In genomic region chr2:169073211-169073971, GRCh38 we compare ENCODE assay signal across 19 cellular contexts. TPM values are rescaled to one million over a fixed set of nuclear protein-coding genes. Genes with fewer than 3 reads are reported as not detected.
DNase-seq lines count a peak whose midpoint lies in the region; ATAC-seq, FAIRE-seq and TF ChIP-seq lines count a peak whose summit lies in the region.
"Had no signal": no experiment of that assay in that cellular context is flagged by ENCODE, and none has a peak within 500 bp of the region (broad histone marks: within the 10 kb centered on the region; RNA-seq: fewer than 3 reads in every experiment).

No MANE protein-coding gene starts in this region.

- H3K27ac ChIP-seq in K562 (ENCODE audit: extremely low read depth, low read depth, low read length) (peak overlapping the region; percentile 62), spleen (peak overlapping the region in 6 of 8 donors; percentile 51 to 80 (median 78)), adrenal gland (no peak overlapping the region)
- H3K27ac ChIP-seq: hepatocyte had no signal

- H3K4me1 ChIP-seq in K562 (replicated peaks in 1 of 2; ENCODE audit: control insufficient read depth in 2 of 2, insufficient read depth in 2 of 2, low read length in 2 of 2) (peaks cover 7 to 54% of the 10 kb centered on the region in 2 experiments; a peak in 4 of 5 replicates), spleen (peaks cover 0 to 56% (median 3%) of the 10 kb centered on the region in 6 donors), adrenal gland (replicated peaks in 1 of 2) (peaks cover 0 to 5% of the 10 kb centered on the region in 2 donors)

- TF ChIP-seq POLR2A in K562 (conservative IDR thresholded peaks at IDR 0.05) (no peak), spleen (IDR thresholded peaks at IDR 0.05) (no peak), adrenal gland (IDR thresholded peaks at IDR 0.05) (no peak)

- H3K79me2 ChIP-seq in K562 (ENCODE audit: control insufficient read depth, insufficient read depth, low read length): no peaks in the 10 kb centered on the region
- H3K79me2 ChIP-seq: hepatocyte had no signal

- no peak for TF ChIP-seq RAD21 in K562 (CRISPR knock-in tag; conservative IDR thresholded peaks at IDR 0.05 in 1 of 2, IDR thresholded peaks at IDR 0.05 in 1 of 2)

- H3K9me3 Mint-ChIP-seq in activated T-cell treated with anti-CD3 and anti-CD28 coated beads, Interleukin-2, amount 50 U/mL, for 24 hours: peaks cover 10% of the 10 kb centered on the region
- H3K9me3 Mint-ChIP-seq: brain, IgD-negative memory B cell had no signal

- no peak for TF ChIP-seq EP300 in K562 (IDR thresholded peaks at IDR 0.05; ENCODE audit: low read length)

- peaks cover 28% of the 10 kb centered on the region for H3K36me3 Mint-ChIP-seq in activated T-cell treated with anti-CD3 and anti-CD28 coated beads, Interleukin-2, amount 50 U/mL, for 24 hours (ENCODE audit: low read depth)
- H3K36me3 Mint-ChIP-seq: brain had no signal

- H3K27me3 Mint-ChIP-seq in activated T-cell treated with anti-CD3 and anti-CD28 coated beads, Interleukin-2, amount 50 U/mL, for 24 hours: no peaks in the 10 kb centered on the region
- H3K27me3 Mint-ChIP-seq: brain had no signal

- H3K4me3 ChIP-seq in K562: no peak overlapping the region
- H3K4me3 ChIP-seq in spleen: no peak overlapping the region
- no peak overlapping the region for H3K4me3 ChIP-seq in adrenal gland
- H3K4me3 ChIP-seq: dorsolateral prefrontal cortex, hepatocyte, stomach had no signal

- peak overlapping the region in 1 of 2 experiments; percentile 46; a peak in 1 of 4 replicates for H3K9ac ChIP-seq in K562 (ENCODE audit: insufficient read depth in 1 of 2, low read depth in 2 of 2, low read length in 2 of 2)

- no peaks in the 10 kb centered on the region for H4K20me1 ChIP-seq in K562 (replicated peaks; ENCODE audit: control insufficient read depth, insufficient read depth, low read length)

- no peak for TF ChIP-seq CTCF in K562 (IDR thresholded peaks at IDR 0.05 in 2 of 3, conservative IDR thresholded peaks at IDR 0.05 in 1 of 3; ENCODE audit: insufficient read depth in 2 of 3, low read depth in 1 of 3, low read length in 3 of 3)
- TF ChIP-seq CTCF in spleen (IDR thresholded peaks at IDR 0.05 in 8 of 11, conservative IDR thresholded peaks at IDR 0.05 in 3 of 11): no peak
- TF ChIP-seq CTCF in adrenal gland (IDR thresholded peaks at IDR 0.05): no peak

- peak; percentile 58 for ATAC-seq in K562

- H3K27ac Mint-ChIP-seq in activated T-cell treated with anti-CD3 and anti-CD28 coated beads, Interleukin-2, amount 50 U/mL, for 24 hours: peak overlapping the region; percentile 95
- H3K27ac Mint-ChIP-seq: brain had no signal

- no peak for FAIRE-seq in K562 (lab: Jason Lieb, UNC)
- no peak for FAIRE-seq in HTR-8/SVneo (lab: Jason Lieb, UNC)

- intact Hi-C loops in K562 (cut with micrococcal nuclease): loop anchor here (2.0 to 5.0 kb wide), 2 partner anchors 61 to 97 kb away; no protein-coding TSS in a partner anchor
- intact Hi-C loops in spleen (cut with DNase I; ENCODE audit: low total_unique reads): no loop called here
- intact Hi-C loops in adrenal gland (cut with DNase I): no loop called here

- H3K9me1 ChIP-seq in K562 (ENCODE audit: control insufficient read depth, insufficient read depth, low read length): no peaks in the 10 kb centered on the region

- no TSS peak for BruUV-seq in K562 (replicated peaks; lab: Mats Ljungman, UMichigan)

- H3K27me3 ChIP-seq in K562 (ENCODE audit: control insufficient read depth in 2 of 2, insufficient read depth in 2 of 2, low read length in 2 of 2) (no peaks in the 10 kb centered on the region), spleen (replicated peaks in 1 of 7) (no peaks in the 10 kb centered on the region), adrenal gland (no peaks in the 10 kb centered on the region)
- H3K27me3 ChIP-seq: dorsolateral prefrontal cortex, hepatocyte, stomach had no signal

- H3K4me1 Mint-ChIP-seq in activated T-cell treated with anti-CD3 and anti-CD28 coated beads, Interleukin-2, amount 50 U/mL, for 24 hours (ENCODE audit: low read depth): peaks cover 56% of the 10 kb centered on the region
- H3K4me1 Mint-ChIP-seq: brain had no signal

- H2AFZ ChIP-seq in K562 (ENCODE audit: low read depth, low read length): peak overlapping the region; percentile 78
- H2AFZ ChIP-seq: hepatocyte had no signal

- H3K4me3 Mint-ChIP-seq in activated T-cell treated with anti-CD3 and anti-CD28 coated beads, Interleukin-2, amount 50 U/mL, for 24 hours: no peak overlapping the region
- H3K4me3 Mint-ChIP-seq: brain had no signal

- no peak for DNase-seq in activated T-cell treated with anti-CD3 and anti-CD28 coated beads, Interleukin-2, amount 50 U/mL, for 24 hours
- DNase-seq in activated T-cell treated with anti-CD3 and anti-CD28 coated beads, Interleukin-2, amount 50 U/mL, for 48 hours: no peak
- peak; percentile 38 for DNase-seq in HCEC 1CT
- no peak for DNase-seq in K562 (ENCODE audit: extremely low read depth in 1 of 4, low spot score in 3 of 4)
- no peak for DNase-seq in spleen
- no peak for DNase-seq in stimulated activated naive CD4-positive, alpha-beta T cell treated with Interleukin-2 at 50 U/mL for 16 hours (lab: John Stamatoyannopoulos, UW)
- no peak for DNase-seq in adrenal gland
- DNase-seq in HTR-8/SVneo (ENCODE audit: insufficient read length, low spot score): no peak
- DNase-seq: activated CD4-positive, alpha-beta T cell treated with anti-CD3 and anti-CD28 coated beads for 4 hours; activated effector memory CD4-positive, alpha-beta T cell treated with Interleukin-2 at 50 U/mL for 16 hours; dorsolateral prefrontal cortex; NCI-H1105; NCI-H2171 treated with DMSO at 0.1 percent for 48 hours; Right ventricle myocardium superior; stomach had no signal

- 16% methylated on average over 3 of the region's 3 CpGs for WGBS in K562 (ENCODE audit: insufficient coverage, low coverage, missing lambda C conversion rate)
- 60 to 81% (median 72%) methylated on average over 3 of the region's 3 CpGs for WGBS in spleen, 5 donors
- WGBS in adrenal gland, 4 donors: 78 to 88% (median 83%) methylated on average over 3 of the region's 3 CpGs

- H3K9me3 ChIP-seq in K562 (replicated peaks; ENCODE audit: control insufficient read depth, insufficient read depth, low read depth, low read length) (0 out of 2 replicates have a peak, but pooled peaks cover 2% of the 10 kb centered on the region), spleen (no peaks in the 10 kb centered on the region), adrenal gland (replicated peaks in 1 of 3) (no peaks in the 10 kb centered on the region)
- H3K9me3 ChIP-seq: stomach had no signal

- CTCF ChIA-PET in K562 (lab: Yijun Ruan, JAX; ENCODE audit: low intra/inter-chr PET ratio): no interaction called here

- in situ Hi-C loops in K562 (cut with MboI): no loop called here

- no peaks in the 10 kb centered on the region for H3K36me3 ChIP-seq in K562 (ENCODE audit: control insufficient read depth, insufficient read depth, low read length)
- H3K36me3 ChIP-seq in spleen: no peaks in the 10 kb centered on the region
- no peaks in the 10 kb centered on the region for H3K36me3 ChIP-seq in adrenal gland (replicated peaks in 1 of 2)
- H3K36me3 ChIP-seq: stomach had no signal

- H3K4me2 ChIP-seq in K562 (ENCODE audit: insufficient read depth, low read length): peak overlapping the region; percentile 22
- H3K4me2 ChIP-seq: hepatocyte had no signal

- POLR2A ChIA-PET in K562 (lab: Yijun Ruan, JAX): interaction anchor here (0.7 kb wide), 1 partner anchor 65 kb away, joined by 3 read pairs; no protein-coding TSS in a partner anchor

RNA-seq across cellular contexts. Expression of gene DHRS9, which starts 4.0 kb away (rescaled TPM):
- total RNA-seq in K562 (2011; cell fraction: chromatin; rRNA removed; ENCODE audit: low replicate concordance): 0.28 and 0.58 TPM in 2 replicates
- total RNA-seq in K562 (2011; cell fraction: nucleolus; rRNA removed): 0.50 and 0.53 TPM in 2 replicates
- total RNA-seq in K562 (2011; cell fraction: nucleoplasm; rRNA removed): 0.73 and 0.99 TPM in 2 replicates
- total RNA-seq in K562 (2014; rRNA removed): 0.08 and 0.27 TPM in 2 replicates
- 0.32 and 0.69 TPM in 2 replicates for total RNA-seq in K562 (2014; rRNA removed; fragmentation: Illumina TruSeq; extraction: Trizol)
- 1.5 and 1.8 TPM in 2 replicates for total RNA-seq in K562 (2015; rRNA removed; fragmentation: Illumina TruSeq; extraction: Trizol)
- total RNA-seq in K562 (2021): 0.27 and 0.49 TPM in 2 replicates
- 0.54 and 0.71 TPM in 2 replicates for polyA plus RNA-seq in K562 (2011; rRNA removed)
- 0.19 TPM in 2 replicates for polyA plus RNA-seq in K562 (2011; cell fraction: cytosol; rRNA removed)
- polyA plus RNA-seq in K562 (2011; cell fraction: nucleus; rRNA removed): 0.18 and 0.59 TPM in 2 replicates
- polyA plus RNA-seq in K562 (2012): 0.76 and 0.79 TPM in 2 replicates
- 0.43 and 0.54 TPM in 2 replicates for polyA plus RNA-seq in K562 (2014; fragmentation: Illumina TruSeq; extraction: Trizol)
- polyA plus RNA-seq in K562 (2014; fragmentation: Nextera tagmentation; extraction: Ambion mirVana): 1 to 10 TPM; 1.4 to 1.7 TPM
- 0.65 and 1.9 TPM in 2 replicates for polyA plus RNA-seq in K562 (2014; rRNA removed)
- polyA minus RNA-seq in K562 (2011; rRNA and poly(A)+ RNA removed): 0.28 and 0.39 TPM in 2 replicates
- polyA minus RNA-seq in K562 (2011; cell fraction: cytosol; rRNA and poly(A)+ RNA removed): not detected in 2 replicates
- polyA minus RNA-seq in K562 (2011; cell fraction: nucleus; rRNA and poly(A)+ RNA removed): 0.27 and 0.33 TPM in 2 replicates
- 10 to 100 TPM in 1 of 7 donors, 1 to 10 TPM in 6; 2.8 to 10.9 (median 6.2) TPM for total RNA-seq in spleen
- polyA plus RNA-seq in spleen: 1 to 10 TPM; 2.3 to 7.1 (median 3.9) TPM
- total RNA-seq in adrenal gland: 1 to 10 TPM in 1 of 8 donors, under 1 TPM in 2, not detected in 5; 0.28 to 1.2 (median 0.61) TPM
- polyA plus RNA-seq in adrenal gland: 1 to 10 TPM in 1 of 3 donors, under 1 TPM in 2; 0.09 to 1.7 (median 0.27) TPM
- total RNA-seq: kidney epithelial cell had no signal

RNA-seq across cellular contexts. Expression of gene ABCB11, which starts 42.3 kb away (rescaled TPM):
- total RNA-seq in K562 (2011; cell fraction: chromatin; rRNA removed; ENCODE audit: low replicate concordance): 0.09 and 0.25 TPM in 2 replicates
- 0.13 and 0.17 TPM in 2 replicates for total RNA-seq in K562 (2011; cell fraction: nucleolus; rRNA removed)
- total RNA-seq in K562 (2011; cell fraction: nucleoplasm; rRNA removed): not detected in 2 replicates
- total RNA-seq in K562 (2014; rRNA removed) (0.08 and 0.23 TPM in 2 replicates), K562 (2014; rRNA removed; fragmentation: Illumina TruSeq; extraction: Trizol) (0.10 and 0.11 TPM in 2 replicates), K562 (2015; rRNA removed; fragmentation: Illumina TruSeq; extraction: Trizol) (0.30 and 0.51 TPM in 2 replicates), K562 (2021) (0.18 and 0.25 TPM in 2 replicates), spleen (under 1 TPM in 4 of 7 donors, not detected in 3; 0.10 to 0.32 (median 0.24) TPM), adrenal gland (under 1 TPM in 2 of 8 donors, not detected in 6; 0.31 to 0.35 TPM)
- polyA plus RNA-seq in K562 (2011; rRNA removed) (0.03 and 0.06 TPM in 2 replicates), K562 (2014; fragmentation: Illumina TruSeq; extraction: Trizol) (0.09 and 0.10 TPM in 2 replicates), K562 (2014; fragmentation: Nextera tagmentation; extraction: Ambion mirVana) (under 1 TPM in 1 of 2 experiments, not detected in 1; 0.06 TPM), K562 (2014; rRNA removed) (0.04 and 0.08 TPM in 2 replicates), spleen (under 1 TPM; 0.03 to 0.12 (median 0.07) TPM), adrenal gland (under 1 TPM in 2 of 3 donors, not detected in 1; 0.05 to 0.13 TPM)
- polyA plus RNA-seq in K562 (2011; cell fraction: cytosol; rRNA removed): 0.01 TPM in 2 replicates
- 0.07 and 0.09 TPM in 2 replicates for polyA plus RNA-seq in K562 (2011; cell fraction: nucleus; rRNA removed)
- 0.12 and 0.40 TPM in 2 replicates for polyA plus RNA-seq in K562 (2012)
- polyA minus RNA-seq in K562 (2011; rRNA and poly(A)+ RNA removed): 0.04 and 0.06 TPM in 2 replicates
- polyA minus RNA-seq in K562 (2011; cell fraction: cytosol; rRNA and poly(A)+ RNA removed): not detected in 2 replicates
- 0.11 and 0.13 TPM in 2 replicates for polyA minus RNA-seq in K562 (2011; cell fraction: nucleus; rRNA and poly(A)+ RNA removed)
- total RNA-seq: kidney epithelial cell had no signal
- polyA plus RNA-seq: IgD-negative memory B cell, stomach had no signal

Comparison
In these comparisons a context has a peak if more than half of its experiments do, and no peak if none do; other contexts are left out.
1. H3K27ac ChIP-seq: peak in K562 (single experiment) and spleen (6 of 8); none in adrenal gland (0 of 5).